ENCODE assay signal across 11 cellular contexts in the genomic region with DNA sequence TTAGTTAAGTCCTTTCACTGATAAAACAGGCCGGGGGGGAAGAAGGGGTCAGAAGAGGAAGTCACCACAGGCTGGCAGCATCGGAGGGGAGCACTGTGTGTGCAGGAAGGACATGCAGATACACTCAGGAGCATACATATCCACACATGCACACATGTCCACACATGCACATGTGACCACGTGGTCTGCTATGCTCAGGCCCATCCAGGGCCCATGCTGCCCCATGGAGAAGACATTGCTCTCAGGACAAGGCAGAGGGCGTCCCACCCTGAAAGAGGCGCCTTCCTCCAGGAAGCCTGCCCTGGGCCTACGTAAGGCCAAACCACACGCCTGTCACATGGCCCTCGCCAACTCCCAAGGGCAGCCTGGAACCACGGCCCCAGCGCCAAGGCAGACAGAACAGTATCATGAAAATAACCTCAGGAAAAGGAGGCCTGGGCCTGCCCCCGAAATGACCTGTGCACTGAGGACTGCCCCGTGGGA. TPM values are rescaled to one million over a fixed set of nuclear protein-coding genes. Genes with fewer than 3 reads are reported as not detected.
DNase-seq lines count a peak whose midpoint lies in the region; ATAC-seq, FAIRE-seq and TF ChIP-seq lines count a peak whose summit lies in the region.
"Had no signal": no experiment of that assay in that cellular context is flagged by ENCODE, and none has a peak within 500 bp of the region (broad histone marks: within the 10 kb centered on the region; RNA-seq: fewer than 3 reads in every experiment).

No MANE protein-coding gene starts in this region.

- ATAC-seq in T-helper 17 cell: peak; percentile 25

- no peak for TF ChIP-seq CTCF in endodermal cell (conservative IDR thresholded peaks at IDR 0.05)
- no peak for TF ChIP-seq CTCF in neutrophil (IDR thresholded peaks at IDR 0.05)
- TF ChIP-seq CTCF in tibial nerve (IDR thresholded peaks at IDR 0.05): no peak

- peak in 4 of 5 donors; percentile 31 to 57 (median 38) for DNase-seq in CD8-positive, alpha-beta memory T cell
- DNase-seq in T-helper 17 cell (peak in 1 of 3 donors; percentile 24), endodermal cell (no peak), tibial nerve (ENCODE audit: low spot score in 2 of 2) (no peak), frontal cortex (ENCODE audit: low spot score in 2 of 2) (no peak), NCI-H510A (lab: John Stamatoyannopoulos, UW) (no peak)
- no peak for DNase-seq in stimulated activated naive CD4-positive, alpha-beta T cell treated with Interleukin-2 at 50 U/mL for 16 hours (lab: John Stamatoyannopoulos, UW)
- DNase-seq: DMS79, NCI-H526 had no signal

- H3K4me1 ChIP-seq in CD8-positive, alpha-beta memory T cell (ENCODE audit: insufficient read depth, low read length): peaks cover 99% of the 10 kb centered on the region
- H3K4me1 ChIP-seq in endodermal cell (ENCODE audit: control insufficient read depth, insufficient read depth, low read length) (peaks cover 18% of the 10 kb centered on the region), neutrophil (ENCODE audit: control insufficient read depth in 1 of 2, insufficient read depth in 1 of 2, low read depth in 1 of 2, low read length in 1 of 2) (peaks cover 11 to 14% of the 10 kb centered on the region in 2 experiments), tibial nerve (peaks cover 7 to 92% (median 78%) of the 10 kb centered on the region in 4 donors)
- H3K4me1 ChIP-seq: pancreas had no signal

- peaks cover 93 to 100% (median 98%) of the 10 kb centered on the region in 3 donors for H3K4me1 Mint-ChIP-seq in CD8-positive, alpha-beta memory T cell
- H3K4me1 Mint-ChIP-seq in T-helper 17 cell: peaks cover 85% of the 10 kb centered on the region
- H3K4me1 Mint-ChIP-seq in endodermal cell: peaks cover 53% of the 10 kb centered on the region

- H3K9ac ChIP-seq in endodermal cell (ENCODE audit: extremely low read depth, low read length, poor library complexity, severe bottlenecking): no peak overlapping the region

- H3K36me3 ChIP-seq in CD8-positive, alpha-beta memory T cell (ENCODE audit: insufficient read depth, low read length): peaks cover 48% of the 10 kb centered on the region
- H3K36me3 ChIP-seq in endodermal cell (ENCODE audit: control insufficient read depth, insufficient read depth, low read length) (peaks cover 91% of the 10 kb centered on the region), neutrophil (peaks cover 98% of the 10 kb centered on the region), tibial nerve (peaks cover 0 to 61% (median 3%) of the 10 kb centered on the region in 3 donors)

- H3K4me3 ChIP-seq in CD8-positive, alpha-beta memory T cell (ENCODE audit: low read length): no peak overlapping the region
- H3K4me3 ChIP-seq in endodermal cell (ENCODE audit: low read length): no peak overlapping the region
- H3K4me3 ChIP-seq in neutrophil (ENCODE audit: low read depth in 1 of 2, low read length in 1 of 2): no peak overlapping the region
- no peak overlapping the region for H3K4me3 ChIP-seq in tibial nerve
- H3K4me3 ChIP-seq: pancreas had no signal

- no peak for TF ChIP-seq POLR2A in tibial nerve (IDR thresholded peaks at IDR 0.05)

- H3K27ac ChIP-seq in CD8-positive, alpha-beta memory T cell (ENCODE audit: low read depth, low read length): no peak overlapping the region
- H3K27ac ChIP-seq in endodermal cell (ENCODE audit: low read depth, low read length) (no peak overlapping the region), neutrophil (peak overlapping the region; percentile 54), tibial nerve (peak overlapping the region in 2 of 4 donors; percentile 95 to 97)
- H3K27ac ChIP-seq: pancreas had no signal

- no peaks in the 10 kb centered on the region for H3K9me3 ChIP-seq in CD8-positive, alpha-beta memory T cell (ENCODE audit: low read length)
- H3K9me3 ChIP-seq in T-helper 17 cell (ENCODE audit: control insufficient read depth, low read length, poor library complexity, severe bottlenecking) (no peaks in the 10 kb centered on the region), endodermal cell (ENCODE audit: control insufficient read depth, low read length) (no peaks in the 10 kb centered on the region), neutrophil (no peaks in the 10 kb centered on the region), tibial nerve (no peaks in the 10 kb centered on the region)
- H3K9me3 ChIP-seq: pancreas had no signal

- WGBS in endodermal cell (ENCODE audit: insufficient coverage in 1 of 2, insufficient read length in 1 of 2), 2 experiments: 91 to 99% methylated on average over 9 to 12 of the region's 12 CpGs
- 54 to 76% methylated on average over 7 to 12 of the region's 12 CpGs for WGBS in tibial nerve, 2 donors

- CTCF ChIA-PET in CD8-positive, alpha-beta memory T cell (lab: Charles Lee): interaction anchor here (1.2 to 1.5 kb wide), 3 partner anchors 9 to 17 kb away, joined by 3 to 5 read pairs (median 4); partner anchors contain the start of gene WDR1

- FAIRE-seq in frontal cortex (lab: Jason Lieb, UNC): no peak
- FAIRE-seq: pancreas had no signal

- no peaks in the 10 kb centered on the region for H3K27me3 Mint-ChIP-seq in CD8-positive, alpha-beta memory T cell
- H3K27me3 Mint-ChIP-seq in T-helper 17 cell: no peaks in the 10 kb centered on the region
- no peaks in the 10 kb centered on the region for H3K27me3 Mint-ChIP-seq in endodermal cell (ENCODE audit: insufficient read depth)

- POLR2A ChIA-PET in CD8-positive, alpha-beta memory T cell (lab: Charles Lee): interaction anchor here (2.2 kb wide), 1 partner anchor 16 kb away, joined by 8 read pairs; the partner anchor contains the start of gene WDR1

- H3K9me3 Mint-ChIP-seq in CD8-positive, alpha-beta memory T cell: no peaks in the 10 kb centered on the region
- H3K9me3 Mint-ChIP-seq in endodermal cell: no peaks in the 10 kb centered on the region

- peaks cover 0 to 86% (median 10%) of the 10 kb centered on the region in 3 donors for H3K36me3 Mint-ChIP-seq in CD8-positive, alpha-beta memory T cell
- H3K36me3 Mint-ChIP-seq in T-helper 17 cell (ENCODE audit: low read depth): peaks cover 4% of the 10 kb centered on the region
- H3K36me3 Mint-ChIP-seq in endodermal cell (ENCODE audit: low read depth): peaks cover 75% of the 10 kb centered on the region

- peak overlapping the region; percentile 87 to 99 (median 93) for H3K27ac Mint-ChIP-seq in CD8-positive, alpha-beta memory T cell
- H3K27ac Mint-ChIP-seq in T-helper 17 cell (peak overlapping the region; percentile 97), endodermal cell (peak overlapping the region; percentile 44)

- H3K4me3 Mint-ChIP-seq in CD8-positive, alpha-beta memory T cell: peak overlapping the region; percentile 64 to 81 (median 74)
- H3K4me3 Mint-ChIP-seq in T-helper 17 cell: peak overlapping the region; percentile 79
- H3K4me3 Mint-ChIP-seq in endodermal cell: no peak overlapping the region

- TF ChIP-seq EP300 in tibial nerve (IDR thresholded peaks at IDR 0.05): peak in 1 of 2 donors; percentile 11

- no peaks in the 10 kb centered on the region for H3K27me3 ChIP-seq in CD8-positive, alpha-beta memory T cell (ENCODE audit: insufficient read depth, low read length, poor library complexity, severe bottlenecking)
- H3K27me3 ChIP-seq in endodermal cell (ENCODE audit: control insufficient read depth, insufficient read depth, low read length, poor library complexity, severe bottlenecking) (no peaks in the 10 kb centered on the region), neutrophil (no peaks in the 10 kb centered on the region), tibial nerve (no peaks in the 10 kb centered on the region)
- H3K27me3 ChIP-seq: pancreas had no signal

RNA-seq across cellular contexts. Expression of gene WDR1, which starts 15.8 kb away (rescaled TPM):
- 100 to 1,000 TPM; 409 TPM for total RNA-seq in CD8-positive, alpha-beta memory T cell
- polyA plus RNA-seq in CD8-positive, alpha-beta memory T cell: 377 TPM
- 100 to 1,000 TPM; 268 to 366 TPM for total RNA-seq in T-helper 17 cell
- total RNA-seq in endodermal cell: 100 to 1,000 TPM; 222 to 345 TPM
- polyA plus RNA-seq in endodermal cell (2013, experiment 1 of 2): 127 TPM
- polyA plus RNA-seq in endodermal cell (2013, experiment 2 of 2): 106 TPM
- 100 to 1,000 TPM; 142 to 204 (median 148) TPM for total RNA-seq in tibial nerve
- 83.2 TPM for total RNA-seq in frontal cortex

Comparison
In these comparisons a context has a peak if more than half of its experiments do, and no peak if none do; other contexts are left out.
1. DNase-seq: peak in CD8-positive, alpha-beta memory T cell (4 of 5); none in endodermal cell (single experiment), tibial nerve (0 of 2), frontal cortex (0 of 2), stimulated activated naive CD4-positive, alpha-beta T cell treated with Interleukin-2 at 50 U/mL for 16 hours (single experiment) and NCI-H510A (single experiment).
2. H3K27ac Mint-ChIP-seq: peak in every context shown above with its lines; median percentile 97 in T-helper 17 cell; 93 in CD8-positive, alpha-beta memory T cell; 44 in endodermal cell.